In the genomic region with DNA sequence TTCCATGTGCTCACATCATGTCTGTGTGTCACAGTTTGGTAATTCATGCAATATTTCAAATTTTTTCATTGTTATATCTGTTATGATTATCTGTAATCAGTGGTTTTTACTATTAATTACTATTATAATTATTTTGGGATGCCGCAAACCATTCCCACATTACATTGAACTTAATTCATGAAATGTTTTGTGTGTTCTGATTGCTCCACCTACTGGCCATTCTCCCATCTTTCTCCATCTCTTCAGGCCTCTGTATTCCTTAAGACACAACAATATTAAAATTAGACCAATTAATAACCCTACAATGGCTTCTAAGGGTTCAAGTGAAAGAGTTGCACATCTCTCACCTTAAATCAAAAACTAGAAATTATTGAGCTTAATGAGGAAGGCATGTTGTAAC, we compare ENCODE assay signal across 12 cellular contexts.
DNase-seq lines count a peak whose midpoint lies in the region; ATAC-seq, FAIRE-seq and TF ChIP-seq lines count a peak whose summit lies in the region.
"Had no signal": no experiment of that assay in that cellular context is flagged by ENCODE, and none has a peak within 500 bp of the region (broad histone marks: within the 10 kb centered on the region; RNA-seq: fewer than 3 reads in every experiment).

No MANE protein-coding gene starts in this region.

- H3K27ac Mint-ChIP-seq in astrocyte (ENCODE audit: unreplicated experiment): no peak overlapping the region
- no peak overlapping the region for H3K27ac Mint-ChIP-seq in natural killer cell
- H3K27ac Mint-ChIP-seq: stimulated activated naive CD8-positive, alpha-beta T cell treated with anti-CD3 and anti-CD28 coated beads, Interleukin-15, amount 100 ng/mL, for 72 hours had no signal

- H3K27me3 Mint-ChIP-seq in astrocyte (ENCODE audit: low read depth, unreplicated experiment) (no peaks in the 10 kb centered on the region), natural killer cell (ENCODE audit: low read depth in 2 of 2) (no peaks in the 10 kb centered on the region)
- H3K27me3 Mint-ChIP-seq: stimulated activated naive CD8-positive, alpha-beta T cell treated with anti-CD3 and anti-CD28 coated beads, Interleukin-15, amount 100 ng/mL, for 72 hours had no signal

- TF ChIP-seq CTCF in astrocyte (IDR thresholded peaks at IDR 0.05; ENCODE audit: insufficient read depth, low read depth, low read length) (peak; percentile 34), left lung (IDR thresholded peaks at IDR 0.05) (peak; percentile 26 to 28), natural killer cell (IDR thresholded peaks at IDR 0.05) (no peak)

- peak; percentile 1 for DNase-seq in CMK (ENCODE audit: low read depth)
- DNase-seq in HT1080 (ENCODE audit: low read depth): peak; percentile 13
- peak; percentile 1 for DNase-seq in astrocyte (ENCODE audit: low read depth)
- DNase-seq in left lung: no peak
- DNase-seq in natural killer cell: no peak
- DNase-seq in NCI-H187 (lab: John Stamatoyannopoulos, UW): no peak
- DNase-seq: cerebellar nuclear complex; stimulated activated naive CD8-positive, alpha-beta T cell treated with anti-CD3 and anti-CD28 coated beads, Interleukin-15, amount 100 ng/mL, for 72 hours; T-helper 2 cell had no signal

- H3K4me1 ChIP-seq in astrocyte (ENCODE audit: insufficient read depth, low read length) (no peaks in the 10 kb centered on the region), left lung (no peaks in the 10 kb centered on the region)

- H2AFZ ChIP-seq in astrocyte (ENCODE audit: low read depth, low read length): no peak overlapping the region

- ATAC-seq in left lung: no peak
- no peak for ATAC-seq in natural killer cell
- ATAC-seq in GM18909 (IDR thresholded peaks at IDR 0.05; ENCODE audit: poor library complexity, unreplicated experiment): no peak
- no peak for ATAC-seq in GM19351 (IDR thresholded peaks at IDR 0.05; ENCODE audit: unreplicated experiment)
- ATAC-seq: stimulated activated naive CD8-positive, alpha-beta T cell treated with anti-CD3 and anti-CD28 coated beads, Interleukin-15, amount 100 ng/mL, for 72 hours had no signal

- H4K20me1 ChIP-seq in astrocyte (ENCODE audit: insufficient read depth, low read length): no peaks in the 10 kb centered on the region

- FAIRE-seq in astrocyte (lab: Jason Lieb, UNC): no peak

- no peak overlapping the region for H3K27ac ChIP-seq in astrocyte (ENCODE audit: low read depth, low read length)
- H3K27ac ChIP-seq in left lung: no peak overlapping the region
- H3K27ac ChIP-seq: neutrophil had no signal

- H3K36me3 Mint-ChIP-seq in astrocyte (ENCODE audit: low read depth, unreplicated experiment) (no peaks in the 10 kb centered on the region), natural killer cell (no peaks in the 10 kb centered on the region)

- no peaks in the 10 kb centered on the region for H3K27me3 ChIP-seq in astrocyte (ENCODE audit: insufficient read depth, low read length)
- no peaks in the 10 kb centered on the region for H3K27me3 ChIP-seq in left lung
- H3K27me3 ChIP-seq: neutrophil had no signal

- intact Hi-C loops in left lung (cut with DNase I) (no loop called here), natural killer cell (cut with micrococcal nuclease) (no loop called here)

- H3K4me3 Mint-ChIP-seq in astrocyte (ENCODE audit: unreplicated experiment) (no peak overlapping the region), natural killer cell (no peak overlapping the region)
- H3K4me3 Mint-ChIP-seq: stimulated activated naive CD8-positive, alpha-beta T cell treated with anti-CD3 and anti-CD28 coated beads, Interleukin-15, amount 100 ng/mL, for 72 hours had no signal

- H3K36me3 ChIP-seq in astrocyte (ENCODE audit: insufficient read depth, low read length): no peaks in the 10 kb centered on the region
- no peaks in the 10 kb centered on the region for H3K36me3 ChIP-seq in left lung
- H3K36me3 ChIP-seq: neutrophil had no signal

- H3K9ac ChIP-seq in astrocyte (ENCODE audit: low read length): no peak overlapping the region

- no peak overlapping the region for H3K4me2 ChIP-seq in astrocyte (ENCODE audit: low read length)

- no peaks in the 10 kb centered on the region for H3K9me3 Mint-ChIP-seq in astrocyte (ENCODE audit: unreplicated experiment)
- H3K9me3 Mint-ChIP-seq in natural killer cell: peaks cover 6 to 21% of the 10 kb centered on the region in 2 donors
- H3K9me3 Mint-ChIP-seq: stimulated activated naive CD8-positive, alpha-beta T cell treated with anti-CD3 and anti-CD28 coated beads, Interleukin-15, amount 100 ng/mL, for 72 hours had no signal

- H3K4me3 ChIP-seq in astrocyte (ENCODE audit: insufficient read depth, low read depth, low read length) (no peak overlapping the region), left lung (no peak overlapping the region)

- H3K79me2 ChIP-seq in astrocyte (ENCODE audit: insufficient read depth, low read length): no peaks in the 10 kb centered on the region

- H3K4me1 Mint-ChIP-seq in astrocyte (ENCODE audit: low read depth, unreplicated experiment) (no peaks in the 10 kb centered on the region), natural killer cell (no peaks in the 10 kb centered on the region)
- H3K4me1 Mint-ChIP-seq: stimulated activated naive CD8-positive, alpha-beta T cell treated with anti-CD3 and anti-CD28 coated beads, Interleukin-15, amount 100 ng/mL, for 72 hours had no signal

- H3K9me3 ChIP-seq in astrocyte (ENCODE audit: insufficient read depth, low read depth, low read length) (no peaks in the 10 kb centered on the region), left lung (no peaks in the 10 kb centered on the region)
- H3K9me3 ChIP-seq: neutrophil had no signal

Comparison
In these comparisons a context has a peak if more than half of its experiments do, and no peak if none do; other contexts are left out.
1. DNase-seq: peak in CMK (single experiment), HT1080 (single experiment) and astrocyte (single experiment); none in left lung (0 of 2), natural killer cell (single experiment) and NCI-H187 (0 of 2).